22 cellular contexts compared by ENCODE assay signal in the genomic region with DNA sequence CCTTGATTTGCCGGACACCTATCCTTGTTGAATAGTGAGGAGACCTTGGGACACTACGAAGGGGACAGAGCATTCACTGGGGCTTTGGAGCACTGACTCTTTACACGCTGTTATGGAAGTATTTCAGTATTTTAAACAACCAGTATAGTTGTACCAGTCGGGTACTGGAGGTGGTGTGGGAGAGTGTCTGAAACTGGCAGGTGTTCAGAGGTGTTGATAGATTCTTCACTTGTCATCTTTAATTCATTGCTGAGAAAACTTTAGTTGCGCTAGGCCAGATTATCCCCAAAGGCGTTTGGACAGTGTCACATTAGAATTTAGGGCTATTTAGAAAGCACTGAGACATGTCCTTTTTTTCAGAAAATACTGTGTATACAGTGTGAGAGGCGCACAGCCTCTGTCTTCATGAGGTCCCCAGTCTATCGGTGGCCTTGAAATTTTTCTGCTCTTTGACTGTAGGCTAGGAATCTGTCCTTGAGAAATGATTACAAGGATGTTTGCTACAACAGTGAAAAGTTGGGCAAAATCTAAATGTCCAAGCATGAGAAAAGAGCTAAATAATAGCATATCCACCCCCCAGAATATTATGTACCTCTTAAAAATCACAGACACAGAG.
DNase-seq lines count a peak whose midpoint lies in the region; ATAC-seq, FAIRE-seq and TF ChIP-seq lines count a peak whose summit lies in the region.
"Had no signal": no experiment of that assay in that cellular context is flagged by ENCODE, and none has a peak within 500 bp of the region (broad histone marks: within the 10 kb centered on the region; RNA-seq: fewer than 3 reads in every experiment).

No MANE protein-coding gene starts in this region.

- H3K9me3 ChIP-seq in heart left ventricle (no peaks in the 10 kb centered on the region), parathyroid adenoma (ENCODE audit: control insufficient read depth, low read length) (no peaks in the 10 kb centered on the region), MG63 (no peaks in the 10 kb centered on the region)
- H3K9me3 ChIP-seq: lower lobe of right lung, thoracic aorta had no signal

- H3K4me1 ChIP-seq in heart left ventricle = peaks cover 0 to 55% (median 16%) of the 10 kb centered on the region in 12 donors
- peaks cover 10% of the 10 kb centered on the region for H3K4me1 ChIP-seq in parathyroid adenoma

- peaks cover 28% of the 10 kb centered on the region for H3K79me2 ChIP-seq in parathyroid adenoma

- FAIRE-seq in HTR-8/SVneo (lab: Jason Lieb, UNC) = no peak
- FAIRE-seq: GM12891 had no signal

- no peak for DNase-seq in heart left ventricle
- no peak for DNase-seq in Right ventricle myocardium inferior (ENCODE audit: missing footprints)
- DNase-seq in cerebellar cortex (ENCODE audit: low spot score) = peak; percentile 18
- DNase-seq in HTR-8/SVneo (ENCODE audit: insufficient read length, low spot score) = no peak
- DNase-seq in HCEC 1CT = no peak
- no peak for DNase-seq in MG63
- DNase-seq: activated CD4-positive, alpha-beta T cell treated with anti-CD3 and anti-CD28 coated beads, Interleukin-2, amount 10 ng/mL, durations not matched to agents 24 days and 14 days; activated naive CD4-positive, alpha-beta T cell; activated T-cell treated with anti-CD3 and anti-CD28 coated beads, Interleukin-2, amount 50 U/mL, for 48 hours; CD8-positive, alpha-beta T cell; DMS 273 treated with DMSO at 0.1 percent for 48 hours; EL; GM23248; lower lobe of right lung; NCI-H1417 treated with DMSO at 0.1 percent for 48 hours; NCI-H2081; posterior cingulate gyrus had no signal

- H3K4me3 ChIP-seq in heart left ventricle (no peak overlapping the region), parathyroid adenoma (ENCODE audit: low read depth, low read length) (no peak overlapping the region), MG63 (no peak overlapping the region)
- H3K4me3 ChIP-seq: GM23248, lower lobe of right lung, thoracic aorta had no signal

- ATAC-seq in heart left ventricle (no peak), Right ventricle myocardium inferior (no peak), HG03442 (IDR thresholded peaks at IDR 0.05; ENCODE audit: unreplicated experiment) (no peak)
- ATAC-seq: CD8-positive, alpha-beta T cell had no signal

- 60 to 73% (median 67%) methylated on average over 8 of the region's 8 CpGs for WGBS in heart left ventricle, 4 donors

- no peak for TF ChIP-seq POLR2A in heart left ventricle (IDR thresholded peaks at IDR 0.05)

- no peak for TF ChIP-seq CTCF in heart left ventricle (IDR thresholded peaks at IDR 0.05)
- no peak for TF ChIP-seq CTCF in parathyroid adenoma (IDR thresholded peaks at IDR 0.05)

- H3K27me3 ChIP-seq in heart left ventricle = no peaks in the 10 kb centered on the region
- no peaks in the 10 kb centered on the region for H3K27me3 ChIP-seq in parathyroid adenoma (ENCODE audit: control insufficient read depth, insufficient read depth, low read length)
- H3K27me3 ChIP-seq in MG63 = no peaks in the 10 kb centered on the region

- intact Hi-C loops in heart left ventricle (cut with DNase I) (loop anchor here in 5 of 10 donors (2.0 to 10.0 kb wide), 5 partner anchors 42 to 69 kb away; a partner anchor contains a TSS), Right ventricle myocardium inferior (cut with DNase I) (loop anchor here (2.0 to 10.0 kb wide), 3 partner anchors 52 to 151 kb away; a partner anchor contains a TSS)

- no peak overlapping the region for H2AFZ ChIP-seq in parathyroid adenoma
- H2AFZ ChIP-seq: GM23248 had no signal

- no peak overlapping the region for H3K9ac ChIP-seq in parathyroid adenoma
- H3K9ac ChIP-seq: GM23248 had no signal

- peak overlapping the region; percentile 18 to 81 (median 66) for H3K27ac ChIP-seq in heart left ventricle
- H3K27ac ChIP-seq in parathyroid adenoma = peak overlapping the region; percentile 52
- H3K27ac ChIP-seq: GM23248, lower lobe of right lung, thoracic aorta, VCaP had no signal

- H3K36me3 ChIP-seq in heart left ventricle = no peaks in the 10 kb centered on the region
- H3K36me3 ChIP-seq in parathyroid adenoma (ENCODE audit: control insufficient read depth, insufficient read depth, low read length) = no peaks in the 10 kb centered on the region
- peaks cover 7% of the 10 kb centered on the region for H3K36me3 ChIP-seq in MG63
- H3K36me3 ChIP-seq: lower lobe of right lung, thoracic aorta had no signal

- H3K4me2 ChIP-seq in parathyroid adenoma (ENCODE audit: low read length) = no peak overlapping the region
